In the genomic region with DNA sequence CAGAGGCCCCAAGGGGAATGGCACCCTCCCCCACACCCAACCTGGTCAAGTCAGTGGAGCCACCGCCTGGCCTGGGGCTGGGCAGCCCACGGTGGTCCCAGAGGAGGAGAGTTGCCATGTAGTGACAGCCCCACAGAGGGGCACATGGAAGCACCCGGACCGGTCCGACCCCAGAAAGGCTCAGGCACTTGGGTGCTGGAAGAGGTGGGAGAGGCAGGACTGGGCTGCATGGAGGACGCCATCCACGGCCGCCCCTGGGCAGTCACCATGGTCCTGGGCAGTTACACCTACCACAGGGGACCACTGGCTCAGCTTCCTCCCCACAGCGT, we compare ENCODE assay signal across 23 cellular contexts. TPM values are rescaled to one million over a fixed set of nuclear protein-coding genes. Genes with fewer than 3 reads are reported as not detected.
DNase-seq lines count a peak whose midpoint lies in the region; ATAC-seq and TF ChIP-seq lines count a peak whose summit lies in the region.
"Had no signal": no experiment of that assay in that cellular context is flagged by ENCODE, and none has a peak within 500 bp of the region (broad histone marks: within the 10 kb centered on the region; RNA-seq: fewer than 3 reads in every experiment).

No MANE protein-coding gene starts in this region.

- H3K27ac Mint-ChIP-seq in dendritic cell treated with granulocyte-macrophage colony-stimulating factor and Interleukin-4, amounts not matched to agents 40 ng/mL and 50 ng/mL, for 4 days: peak overlapping the region; percentile 63
- no peak overlapping the region for H3K27ac Mint-ChIP-seq in naive thymus-derived CD4-positive, alpha-beta T cell
- H3K27ac Mint-ChIP-seq in activated T-cell treated with anti-CD3 and anti-CD28 coated beads, Interleukin-2, amount 50 U/mL, for 72 hours: no peak overlapping the region
- no peak overlapping the region for H3K27ac Mint-ChIP-seq in immature natural killer cell
- H3K27ac Mint-ChIP-seq: CD4-positive, alpha-beta T cell; IgD-negative memory B cell had no signal

- peaks cover 58% of the 10 kb centered on the region for H3K4me1 Mint-ChIP-seq in dendritic cell treated with granulocyte-macrophage colony-stimulating factor and Interleukin-4, amounts not matched to agents 40 ng/mL and 50 ng/mL, for 4 days (ENCODE audit: low read depth)
- peaks cover 0 to 5% (median 0%) of the 10 kb centered on the region in 7 donors for H3K4me1 Mint-ChIP-seq in naive thymus-derived CD4-positive, alpha-beta T cell
- H3K4me1 Mint-ChIP-seq in activated T-cell treated with anti-CD3 and anti-CD28 coated beads, Interleukin-2, amount 50 U/mL, for 72 hours (ENCODE audit: low read depth): no peaks in the 10 kb centered on the region
- H3K4me1 Mint-ChIP-seq in immature natural killer cell: no peaks in the 10 kb centered on the region

- no peaks in the 10 kb centered on the region for H4K20me1 ChIP-seq in SK-N-SH (ENCODE audit: insufficient read depth)

- WGBS in SK-N-SH (ENCODE audit: low lambda C conversion rate): 83% methylated on average over 3 of the region's 9 CpGs

- H3K27me3 Mint-ChIP-seq in dendritic cell treated with granulocyte-macrophage colony-stimulating factor and Interleukin-4, amounts not matched to agents 40 ng/mL and 50 ng/mL, for 4 days: peaks cover 32% of the 10 kb centered on the region
- peaks cover 0 to 14% (median 7%) of the 10 kb centered on the region in 5 donors for H3K27me3 Mint-ChIP-seq in naive thymus-derived CD4-positive, alpha-beta T cell
- peaks cover 13% of the 10 kb centered on the region for H3K27me3 Mint-ChIP-seq in activated T-cell treated with anti-CD3 and anti-CD28 coated beads, Interleukin-2, amount 50 U/mL, for 72 hours (ENCODE audit: low read depth)
- peaks cover 2 to 8% (median 2%) of the 10 kb centered on the region in 3 donors for H3K27me3 Mint-ChIP-seq in immature natural killer cell (ENCODE audit: low read depth in 3 of 3)

- CTCF ChIA-PET in SK-N-SH (lab: Yijun Ruan, JAX) (interaction anchor here (1.4 kb wide), 1 partner anchor 565 kb away, joined by 3 read pairs; no protein-coding TSS in a partner anchor), RWPE1 (lab: Yijun Ruan, JAX) (interaction anchor here (0.7 kb wide), 1 partner anchor 269 kb away, joined by 4 read pairs; no protein-coding TSS in a partner anchor)
- CTCF ChIA-PET in naive thymus-derived CD4-positive, alpha-beta T cell (lab: Charles Lee): no interaction called here

- intact Hi-C loops in dendritic cell treated with granulocyte-macrophage colony-stimulating factor and Interleukin-4, amounts not matched to agents 40 ng/mL and 50 ng/mL, for 4 days (cut with micrococcal nuclease): no loop called here
- intact Hi-C loops in naive thymus-derived CD4-positive, alpha-beta T cell (cut with micrococcal nuclease): no loop called here

- no peak overlapping the region for H3K4me3 ChIP-seq in SK-N-SH (ENCODE audit: low read depth in 2 of 2, low read length in 1 of 2)
- H3K4me3 ChIP-seq in naive thymus-derived CD4-positive, alpha-beta T cell (ENCODE audit: low read length): no peak overlapping the region
- H3K4me3 ChIP-seq: GM23248, HAP-1 had no signal

- no peak for ATAC-seq in SK-N-SH treated with all-trans-retinoic acid at 6 μM for 48 hours
- peak; percentile 6 for ATAC-seq in naive thymus-derived CD4-positive, alpha-beta T cell
- ATAC-seq in activated T-cell treated with anti-CD3 and anti-CD28 coated beads, Interleukin-2, amount 50 U/mL, for 72 hours (replicated peaks in 1 of 2): no peak

- no peak overlapping the region for H2AFZ ChIP-seq in SK-N-SH (ENCODE audit: low read depth)
- H2AFZ ChIP-seq: GM23248 had no signal

- H3K27ac ChIP-seq in SK-N-SH (ENCODE audit: low read depth in 2 of 2, low read length in 1 of 2) (no peak overlapping the region), RWPE1 (no peak overlapping the region)
- H3K27ac ChIP-seq in naive thymus-derived CD4-positive, alpha-beta T cell (ENCODE audit: low read depth, low read length): no peak overlapping the region
- H3K27ac ChIP-seq: 22Rv1, GM23248 had no signal

- TF ChIP-seq EP300 in SK-N-SH (IDR thresholded peaks at IDR 0.05; ENCODE audit: borderline replicate concordance in 1 of 2, low read depth in 1 of 2, low read length in 1 of 2): no peak

- POLR2A ChIA-PET in SK-N-SH (lab: Yijun Ruan, JAX): no interaction called here
- POLR2A ChIA-PET in naive thymus-derived CD4-positive, alpha-beta T cell (lab: Charles Lee): no interaction called here
- POLR2A ChIA-PET in RWPE1 (lab: Yijun Ruan, JAX; ENCODE audit: low non-redundant PET): no interaction called here

- H3K36me3 ChIP-seq in SK-N-SH (replicated peaks in 1 of 2; ENCODE audit: control insufficient read depth in 1 of 2, insufficient read depth in 2 of 2, low read length in 1 of 2): no peaks in the 10 kb centered on the region
- no peaks in the 10 kb centered on the region for H3K36me3 ChIP-seq in naive thymus-derived CD4-positive, alpha-beta T cell (ENCODE audit: control insufficient read depth in 2 of 3, insufficient read depth in 3 of 3, low read length in 3 of 3)
- H3K36me3 ChIP-seq: HAP-1 had no signal

- DNase-seq in SK-N-SH: peak; percentile 25
- DNase-seq in naive thymus-derived CD4-positive, alpha-beta T cell: no peak
- no peak for DNase-seq in activated T-cell treated with anti-CD3 and anti-CD28 coated beads, Interleukin-2, amount 50 U/mL, for 72 hours
- no peak for DNase-seq in RWPE1 (ENCODE audit: low spot score)
- no peak for DNase-seq in immature natural killer cell
- DNase-seq: CD4-positive, alpha-beta T cell; GM23248; NCI-H1048; NCI-H1417; NCI-H1694; NCI-H2081; NCI-H2171; NCI-H226; NCI-H510A; NCI-H69; RPMI8226; SHP77 treated with DMSO at 0.1 percent for 48 hours had no signal

- H3K4me2 ChIP-seq in SK-N-SH: no peak overlapping the region

- H3K9me3 ChIP-seq in SK-N-SH: no peaks in the 10 kb centered on the region
- H3K9me3 ChIP-seq in naive thymus-derived CD4-positive, alpha-beta T cell (ENCODE audit: control insufficient read depth in 2 of 3, low read length in 3 of 3): no peaks in the 10 kb centered on the region
- H3K9me3 ChIP-seq: HAP-1 had no signal

- H3K9me3 Mint-ChIP-seq in dendritic cell treated with granulocyte-macrophage colony-stimulating factor and Interleukin-4, amounts not matched to agents 40 ng/mL and 50 ng/mL, for 4 days: no peaks in the 10 kb centered on the region
- peaks cover 0 to 15% (median 5%) of the 10 kb centered on the region in 11 donors for H3K9me3 Mint-ChIP-seq in naive thymus-derived CD4-positive, alpha-beta T cell
- H3K9me3 Mint-ChIP-seq in activated T-cell treated with anti-CD3 and anti-CD28 coated beads, Interleukin-2, amount 50 U/mL, for 72 hours: peaks cover 0 to 1% of the 10 kb centered on the region in 2 donors
- no peaks in the 10 kb centered on the region for H3K9me3 Mint-ChIP-seq in immature natural killer cell
- H3K9me3 Mint-ChIP-seq: CD4-positive, alpha-beta T cell had no signal

- H3K9me2 ChIP-seq in SK-N-SH: no peaks in the 10 kb centered on the region

- TF ChIP-seq RAD21 in SK-N-SH (IDR thresholded peaks at IDR 0.05; ENCODE audit: low read length): no peak

- H3K9ac ChIP-seq in SK-N-SH: no peak overlapping the region
- H3K9ac ChIP-seq: GM23248 had no signal

- H3K79me2 ChIP-seq in SK-N-SH (ENCODE audit: insufficient read depth): no peaks in the 10 kb centered on the region

- TF ChIP-seq CTCF in SK-N-SH (IDR thresholded peaks at IDR 0.05) (no peak), RWPE1 (conservative IDR thresholded peaks at IDR 0.05; ENCODE audit: low read depth) (no peak)

- H3F3A ChIP-seq in SK-N-SH (replicated peaks; ENCODE audit: insufficient read depth): no peaks in the 10 kb centered on the region

- no peak overlapping the region for H3K4me3 Mint-ChIP-seq in dendritic cell treated with granulocyte-macrophage colony-stimulating factor and Interleukin-4, amounts not matched to agents 40 ng/mL and 50 ng/mL, for 4 days
- no peak overlapping the region for H3K4me3 Mint-ChIP-seq in naive thymus-derived CD4-positive, alpha-beta T cell
- H3K4me3 Mint-ChIP-seq in activated T-cell treated with anti-CD3 and anti-CD28 coated beads, Interleukin-2, amount 50 U/mL, for 72 hours: no peak overlapping the region
- H3K4me3 Mint-ChIP-seq in immature natural killer cell: no peak overlapping the region
- H3K4me3 Mint-ChIP-seq: CD4-positive, alpha-beta T cell had no signal

- H3K4me1 ChIP-seq in SK-N-SH (ENCODE audit: control insufficient read depth in 1 of 2, insufficient read depth in 2 of 2, low read depth in 1 of 2, low read length in 1 of 2): peaks cover 0 to 4% of the 10 kb centered on the region in 2 experiments; a peak in 2 of 4 replicates
- H3K4me1 ChIP-seq in naive thymus-derived CD4-positive, alpha-beta T cell (ENCODE audit: control insufficient read depth in 2 of 2, insufficient read depth in 2 of 2, low read length in 2 of 2): no peaks in the 10 kb centered on the region
- H3K4me1 ChIP-seq: HAP-1 had no signal

- no peaks in the 10 kb centered on the region for H3K27me3 ChIP-seq in SK-N-SH (ENCODE audit: insufficient read depth)
- no peaks in the 10 kb centered on the region for H3K27me3 ChIP-seq in naive thymus-derived CD4-positive, alpha-beta T cell (ENCODE audit: control insufficient read depth in 2 of 2, insufficient read depth in 2 of 2, low read length in 2 of 2)

- H3K36me3 Mint-ChIP-seq in dendritic cell treated with granulocyte-macrophage colony-stimulating factor and Interleukin-4, amounts not matched to agents 40 ng/mL and 50 ng/mL, for 4 days (ENCODE audit: low read depth): no peaks in the 10 kb centered on the region
- H3K36me3 Mint-ChIP-seq in naive thymus-derived CD4-positive, alpha-beta T cell: peaks cover 0 to 5% (median 0%) of the 10 kb centered on the region in 5 donors
- H3K36me3 Mint-ChIP-seq in activated T-cell treated with anti-CD3 and anti-CD28 coated beads, Interleukin-2, amount 50 U/mL, for 72 hours (ENCODE audit: insufficient read depth in 2 of 2): no peaks in the 10 kb centered on the region
- peaks cover 0 to 5% (median 0%) of the 10 kb centered on the region in 3 donors for H3K36me3 Mint-ChIP-seq in immature natural killer cell
- H3K36me3 Mint-ChIP-seq: IgD-negative memory B cell had no signal

RNA-seq across cellular contexts. Expression of a gene that starts 37.9 kb away (rescaled TPM):
- 1.1 and 1.7 TPM in 2 replicates for polyA plus RNA-seq in SK-N-SH (2012; rRNA removed)
- polyA plus RNA-seq in SK-N-SH (2012; cell fraction: cytosol; rRNA removed): 1.5 and 1.8 TPM in 2 replicates
- 1.7 and 2.9 TPM in 2 replicates for polyA plus RNA-seq in SK-N-SH (2012; cell fraction: nucleus; rRNA removed)
- total RNA-seq in naive thymus-derived CD4-positive, alpha-beta T cell: under 1 TPM in 1 of 5 experiments, not detected in 4; 0.15 TPM
- polyA plus RNA-seq in naive thymus-derived CD4-positive, alpha-beta T cell: not detected
- total RNA-seq in activated T-cell treated with anti-CD3 and anti-CD28 coated beads, Interleukin-2, amount 50 U/mL, for 72 hours: under 1 TPM in 1 of 2 donors, not detected in 1; 0.46 TPM
- not detected for polyA plus RNA-seq in immature natural killer cell
- total RNA-seq: CD4-positive, alpha-beta T cell; G401; GM23248 had no signal
- polyA plus RNA-seq: GM23248, IgD-negative memory B cell had no signal

RNA-seq across cellular contexts. Expression of a gene that starts 46.9 kb away (rescaled TPM):
- polyA plus RNA-seq in SK-N-SH (2012; rRNA removed) (20.1 and 32.5 TPM in 2 replicates), immature natural killer cell (1 to 10 TPM in 2 of 3 donors, not detected in 1; 1.5 to 2.5 TPM)
- 15.4 and 20.2 TPM in 2 replicates for polyA plus RNA-seq in SK-N-SH (2012; cell fraction: cytosol; rRNA removed)
- 97.9 and 115 TPM in 2 replicates for polyA plus RNA-seq in SK-N-SH (2012; cell fraction: nucleus; rRNA removed)
- 100 to 1,000 TPM in 2 of 5 experiments, 10 to 100 TPM in 3; 65.0 to 140 (median 95.5) TPM for total RNA-seq in naive thymus-derived CD4-positive, alpha-beta T cell
- 10 to 100 TPM in 1 of 2 donors, 1 to 10 TPM in 1; 5.8 to 12.4 TPM for polyA plus RNA-seq in naive thymus-derived CD4-positive, alpha-beta T cell
- 10 to 100 TPM; 37.6 to 38.8 TPM for total RNA-seq in activated T-cell treated with anti-CD3 and anti-CD28 coated beads, Interleukin-2, amount 50 U/mL, for 72 hours
